In the genomic region with DNA sequence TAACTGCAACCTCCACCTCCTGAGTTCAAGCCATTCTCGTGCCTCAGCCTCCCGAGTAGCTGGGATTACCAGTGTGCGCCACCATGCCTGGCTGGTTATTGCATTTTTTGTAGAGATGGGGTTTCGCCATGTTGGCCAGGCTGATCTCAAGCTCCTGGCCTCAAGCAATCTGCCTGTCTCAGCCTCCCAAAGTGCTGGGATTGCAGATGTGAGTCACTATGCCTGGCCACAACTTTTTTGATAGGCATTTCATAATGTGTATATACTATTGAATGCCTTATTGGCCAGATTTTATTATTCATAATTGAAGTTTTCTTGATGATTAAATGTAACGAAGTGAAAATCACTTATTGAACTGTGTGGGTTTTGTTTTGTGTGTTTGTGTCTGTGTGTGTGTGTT, we compare ENCODE assay signal across 18 cellular contexts.
"Had no signal": no experiment of that assay in that cellular context is flagged by ENCODE, and none has a peak within 500 bp of the region (broad histone marks: within the 10 kb centered on the region; RNA-seq: fewer than 3 reads in every experiment).

No MANE protein-coding gene starts in this region.

- H3K9me3 ChIP-seq: esophagus muscularis mucosa, lower lobe of right lung had no signal

- H3K4me3 ChIP-seq: esophagus muscularis mucosa, lower lobe of right lung had no signal

- ATAC-seq: activated naive CD8-positive, alpha-beta T cell treated with anti-CD3 and anti-CD28 coated beads, Interleukin-2, amount 50 U/mL, for 24 hours; lower lobe of right lung; T-cell had no signal

- H3K4me1 ChIP-seq: lower lobe of right lung had no signal

- DNase-seq: activated CD4-positive, alpha-beta T cell treated with anti-CD3 and anti-CD28 coated beads, Interleukin-2, amount 50 U/mL, for 1 hour; activated CD4-positive, CD25-positive, alpha-beta regulatory T cell; activated CD8-positive, alpha-beta memory T cell treated with anti-CD3 and anti-CD28 coated beads, Interleukin-2, amount 50 U/mL, for 4 hours; activated effector memory CD4-positive, alpha-beta T cell treated with Interleukin-2 at 50 U/mL for 16 hours; activated naive CD4-positive, alpha-beta T cell treated with anti-CD3 and anti-CD28 coated beads, Interleukin-2, amount 10 ng/mL, durations not matched to agents 7 days and 5 days; activated naive CD8-positive, alpha-beta T cell treated with anti-CD3 and anti-CD28 coated beads, Interleukin-2, amount 50 U/mL, for 24 hours; activated T-cell treated with anti-CD3 and anti-CD28 coated beads, Interleukin-2, amount 50 U/mL, for 48 hours; aorta; cerebellar nuclear complex; effector CD8-positive, alpha-beta T cell; lower lobe of right lung; midbrain; occipital lobe; retina; stimulated activated CD8-positive, alpha-beta memory T cell treated with anti-CD3 and anti-CD28 coated beads, Interleukin-4, amount 100 ng/mL, for 48 hours; stimulated activated naive CD4-positive, alpha-beta T cell; T-cell had no signal

- H3K27ac ChIP-seq: esophagus muscularis mucosa, lower lobe of right lung had no signal

- H3K27me3 ChIP-seq: esophagus muscularis mucosa had no signal
